Comparison of ENCODE assay signal across 8 cellular contexts in the genomic region with DNA sequence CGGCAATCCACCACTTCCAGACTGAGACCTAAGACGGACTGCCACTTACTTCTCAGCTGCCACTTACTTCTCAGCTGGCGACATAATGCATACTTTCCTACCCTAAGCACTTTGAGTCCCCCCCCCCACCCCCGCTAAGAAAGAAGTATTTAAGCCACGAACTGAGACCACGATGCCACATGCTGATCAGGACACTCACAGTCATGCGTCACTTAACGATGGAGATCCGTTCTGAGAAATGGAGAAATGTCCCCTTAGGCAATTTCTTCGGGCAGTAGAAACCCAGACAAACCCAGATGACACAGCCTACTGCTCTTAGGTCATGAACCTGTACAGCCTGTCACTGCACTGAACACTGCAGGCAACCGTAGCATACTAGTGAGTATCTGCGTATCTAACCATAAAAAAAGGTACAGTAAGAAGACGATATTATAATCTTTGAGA. TPM values are rescaled to one million over a fixed set of nuclear protein-coding genes. Genes with fewer than 3 reads are reported as not detected.
DNase-seq lines count a peak whose midpoint lies in the region; ATAC-seq and TF ChIP-seq lines count a peak whose summit lies in the region.

No MANE protein-coding gene starts in this region.

- H3K27me3 ChIP-seq in CD4-positive, alpha-beta memory T cell (ENCODE audit: insufficient read depth, low read length): no peaks in the 10 kb centered on the region
- H3K27me3 ChIP-seq in SU-DHL-6 (ENCODE audit: low read length): no peaks in the 10 kb centered on the region
- no peaks in the 10 kb centered on the region for H3K27me3 ChIP-seq in breast epithelium

- TF ChIP-seq CTCF in SU-DHL-6 (IDR thresholded peaks at IDR 0.05; ENCODE audit: insufficient read depth, low read length, poor library complexity, severe bottlenecking) (no peak), breast epithelium (IDR thresholded peaks at IDR 0.05) (no peak)

- peak overlapping the region; percentile 96 for H3K27ac ChIP-seq in CD4-positive, alpha-beta memory T cell (ENCODE audit: low read depth, low read length)
- no peak overlapping the region; the same call in 1 of the 2 replicates for H3K27ac ChIP-seq in SU-DHL-6 (ENCODE audit: low read depth, low read length)
- H3K27ac ChIP-seq in breast epithelium: peak overlapping the region; percentile 99 to 100

- H3K4me3 Mint-ChIP-seq in CD4-positive, alpha-beta memory T cell: peak overlapping the region; percentile 93 to 100 (median 97)
- H3K4me3 Mint-ChIP-seq in immature natural killer cell: peak overlapping the region; percentile 93 to 100 (median 99)

- ATAC-seq in GM19395 (IDR thresholded peaks at IDR 0.05; ENCODE audit: unreplicated experiment): peak; percentile 28

- intact Hi-C loops in CD4-positive, alpha-beta memory T cell (cut with micrococcal nuclease): loop anchor here (2.0 to 5.0 kb wide), 2 partner anchors 61 to 96 kb away; no protein-coding TSS in a partner anchor
- intact Hi-C loops in breast epithelium (cut with DNase I; ENCODE audit: low total_unique reads): no loop called here

- POLR2A ChIA-PET in CD4-positive, alpha-beta memory T cell (lab: Charles Lee; ENCODE audit: partially characterized antibody): interaction anchor here (0.8 to 2.8 kb wide), 4 partner anchors 13 to 113 kb away, joined by 3 to 16 read pairs (median 3); no protein-coding TSS in a partner anchor

- H3K4me1 Mint-ChIP-seq in CD4-positive, alpha-beta memory T cell: peaks cover 45 to 74% (median 57%) of the 10 kb centered on the region in 4 donors
- H3K4me1 Mint-ChIP-seq in immature natural killer cell: peaks cover 59 to 64% of the 10 kb centered on the region in 2 donors

- H3K27ac Mint-ChIP-seq in CD4-positive, alpha-beta memory T cell: peak overlapping the region; percentile 93 to 100 (median 98)
- H3K27ac Mint-ChIP-seq in immature natural killer cell: peak overlapping the region; percentile 98 to 100 (median 99)

- no peak for TF ChIP-seq POLR2A in breast epithelium (IDR thresholded peaks at IDR 0.05)

- peak overlapping the region; percentile 86 to 87 for H3K4me3 ChIP-seq in CD4-positive, alpha-beta memory T cell (ENCODE audit: low read length in 2 of 2)
- peak overlapping the region; percentile 80 for H3K4me3 ChIP-seq in SU-DHL-6 (ENCODE audit: insufficient read depth, low read length, poor library complexity, severe bottlenecking)
- H3K4me3 ChIP-seq in breast epithelium: peak overlapping the region; percentile 91 to 95 (median 95)

- H4K20me1 ChIP-seq in SU-DHL-6 (ENCODE audit: low read depth, low read length): 0 out of 2 replicates have a peak, but pooled peaks cover 5% of the 10 kb centered on the region

- no peaks in the 10 kb centered on the region for H3K9me3 ChIP-seq in CD4-positive, alpha-beta memory T cell (ENCODE audit: control insufficient read depth in 1 of 2, low read length in 2 of 2)
- H3K9me3 ChIP-seq in SU-DHL-6 (ENCODE audit: insufficient read depth, low read length) (no peaks in the 10 kb centered on the region), breast epithelium (no peaks in the 10 kb centered on the region)

- peak; percentile 56 to 83 (median 65) for DNase-seq in CD4-positive, alpha-beta memory T cell
- DNase-seq in HK-2 (ENCODE audit: unreplicated experiment) (peak; percentile 16), breast epithelium (ENCODE audit: low spot score in 2 of 2) (peak in 1 of 2 donors; percentile 37), immature natural killer cell (peak; percentile 67 to 79 (median 76)), COLO668 (lab: John Stamatoyannopoulos, UW; ENCODE audit: unreplicated experiment) (no peak)
- peak; percentile 7 to 32 (median 17) for DNase-seq in stimulated activated CD4-positive, alpha-beta T cell treated with anti-CD3 and anti-CD28 coated beads, Interleukin-12 subunit alpha, Interleukin-12 subunit beta, amount 100 ng/mL, for 48 hours (ENCODE audit: low read depth in 2 of 3, low spot score in 1 of 3)

- peak overlapping the region; percentile 87 for H2AFZ ChIP-seq in SU-DHL-6 (ENCODE audit: low read depth, low read length, severe bottlenecking)

- CTCF ChIA-PET in CD4-positive, alpha-beta memory T cell (lab: Charles Lee; ENCODE audit: partially characterized antibody): interaction anchor here (1.7 kb wide), 1 partner anchor 124 kb away, joined by 7 read pairs; no protein-coding TSS in a partner anchor

- 0 out of 2 replicates have a peak, but pooled peaks cover 4% of the 10 kb centered on the region for H3F3A ChIP-seq in SU-DHL-6 (ENCODE audit: insufficient read depth)

- H3K9me3 Mint-ChIP-seq in CD4-positive, alpha-beta memory T cell: peaks cover 0 to 2% (median 0%) of the 10 kb centered on the region in 8 donors
- H3K9me3 Mint-ChIP-seq in immature natural killer cell: no peaks in the 10 kb centered on the region

- peaks cover 5 to 16% of the 10 kb centered on the region in 2 donors for H3K36me3 Mint-ChIP-seq in CD4-positive, alpha-beta memory T cell
- H3K36me3 Mint-ChIP-seq in immature natural killer cell: peaks cover 0 to 3% (median 0%) of the 10 kb centered on the region in 3 donors

- peaks cover 0 to 1% of the 10 kb centered on the region in 2 donors for H3K27me3 Mint-ChIP-seq in CD4-positive, alpha-beta memory T cell
- peaks cover 4 to 12% (median 11%) of the 10 kb centered on the region in 3 donors for H3K27me3 Mint-ChIP-seq in immature natural killer cell (ENCODE audit: low read depth in 3 of 3)

- H3K9ac ChIP-seq in SU-DHL-6 (ENCODE audit: low read length): peak overlapping the region; percentile 65

- H3K9me2 ChIP-seq in SU-DHL-6 (replicated peaks; ENCODE audit: insufficient read depth, low read length): no peaks in the 10 kb centered on the region

- peaks cover 63% of the 10 kb centered on the region for H3K4me1 ChIP-seq in CD4-positive, alpha-beta memory T cell (ENCODE audit: insufficient read depth, low read length)
- peaks cover 0 to 25% of the 10 kb centered on the region in 2 donors for H3K4me1 ChIP-seq in breast epithelium

- H3K4me2 ChIP-seq in SU-DHL-6 (ENCODE audit: low read depth, low read length, poor library complexity, severe bottlenecking): peak overlapping the region; percentile 87

- H3K79me2 ChIP-seq in SU-DHL-6 (ENCODE audit: insufficient read depth, low read length): peaks cover 35% of the 10 kb centered on the region

- H3K36me3 ChIP-seq in CD4-positive, alpha-beta memory T cell (ENCODE audit: insufficient read depth, low read length): no peaks in the 10 kb centered on the region
- H3K36me3 ChIP-seq in SU-DHL-6 (ENCODE audit: low read length): no peaks in the 10 kb centered on the region
- H3K36me3 ChIP-seq in breast epithelium: no peaks in the 10 kb centered on the region

RNA-seq across cellular contexts. Expression of a gene that starts 0.7 kb away (rescaled TPM):
- 10 to 100 TPM; 38.3 to 38.8 TPM for total RNA-seq in CD4-positive, alpha-beta memory T cell
- 10 to 100 TPM; 41.0 to 57.9 TPM for polyA plus RNA-seq in CD4-positive, alpha-beta memory T cell
- total RNA-seq in breast epithelium: 100 to 1,000 TPM; 126 to 207 (median 144) TPM
- polyA plus RNA-seq in immature natural killer cell: 10 to 100 TPM; 70.4 to 79.3 (median 70.4) TPM

RNA-seq across cellular contexts. Expression of a gene that starts 45.1 kb away (rescaled TPM):
- total RNA-seq in CD4-positive, alpha-beta memory T cell: not detected
- polyA plus RNA-seq in CD4-positive, alpha-beta memory T cell: not detected
- under 1 TPM in 1 of 3 donors, not detected in 2; 0.15 TPM for total RNA-seq in breast epithelium
- polyA plus RNA-seq in immature natural killer cell: not detected
